ENCODE assay signal across 6 cellular contexts in genomic region chr6:31794294-31794865, GRCh38. TPM values are rescaled to one million over a fixed set of nuclear protein-coding genes. Genes with fewer than 3 reads are reported as not detected.
A peak's percentile ranks its signal among the peaks of the same experiment; 100 is the strongest.
DNase-seq lines count a peak whose midpoint lies in the region; ATAC-seq and TF ChIP-seq lines count a peak whose summit lies in the region.

No MANE protein-coding gene starts in this region.

- CTCF ChIA-PET in WTC11 (lab: Charles Lee), result interaction anchor here (0.9 to 2.5 kb wide), 8 partner anchors 12 to 103 kb away, joined by 3 to 30 read pairs (median 16); partner anchors contain the start of genes EHMT2, HSPA1B, LSM2 and NEU1

- H3K4me1 ChIP-seq in left lung, result peaks cover 15 to 45% of the 10 kb centered on the region in 2 donors

- H3K9me3 ChIP-seq in left lung, result no peaks in the 10 kb centered on the region

- H3K9me3 Mint-ChIP-seq in WTC11, result no peaks in the 10 kb centered on the region

- H3K36me3 Mint-ChIP-seq in WTC11, result peaks cover 29% of the 10 kb centered on the region

- peak overlapping the region; percentile 8 for H3K27ac Mint-ChIP-seq in WTC11

- in situ Hi-C loops in G401 (cut with HindIII; ENCODE audit: low sequenced_read_pairs), result no loop called here

- H3K27me3 ChIP-seq in HL-60 (ENCODE audit: insufficient read depth, poor library complexity, severe bottlenecking) (no peaks in the 10 kb centered on the region), left lung (no peaks in the 10 kb centered on the region)

- peak overlapping the region; percentile 85 for H3K4me3 ChIP-seq in HL-60 (replicated peaks; ENCODE audit: insufficient read depth, low read length)
- peak overlapping the region; percentile 90 to 97 for H3K4me3 ChIP-seq in left lung

- peaks cover 0 to 42% of the 10 kb centered on the region in 2 donors for H3K36me3 ChIP-seq in left lung

- peak overlapping the region; percentile 99 for H3K4me3 Mint-ChIP-seq in WTC11

- DNase-seq in HL-60 (ENCODE audit: low read depth in 1 of 2, low spot score in 1 of 2), result peak in 1 of 2 experiments; percentile 40
- no peak for DNase-seq in WTC11 (ENCODE audit: low spot score)
- no peak for DNase-seq in left lung
- no peak for DNase-seq in G401 (ENCODE audit: low spot score)
- no peak for DNase-seq in NCI-H1436 (lab: John Stamatoyannopoulos, UW)

- H3K27ac ChIP-seq in HL-60 (replicated peaks) (peak overlapping the region; percentile 91), left lung (peak overlapping the region; percentile 93 to 96)

- H3K4me1 Mint-ChIP-seq in WTC11, result peaks cover 9% of the 10 kb centered on the region

- H3K27me3 Mint-ChIP-seq in WTC11 (ENCODE audit: low read depth), result no peaks in the 10 kb centered on the region

- no peak; the same call in 1 of the 2 replicates for ATAC-seq in WTC11
- ATAC-seq in left lung, result no peak
- ATAC-seq in HG02840 (IDR thresholded peaks at IDR 0.05; ENCODE audit: low FRiP score, unreplicated experiment), result no peak

- intact Hi-C loops in left lung (cut with DNase I), result no loop called here

- TF ChIP-seq CTCF in HL-60 (IDR thresholded peaks at IDR 0.05; ENCODE audit: insufficient read depth, low read length) (no peak), WTC11 (IDR thresholded peaks at IDR 0.05) (no peak), left lung (IDR thresholded peaks at IDR 0.05) (no peak)

- POLR2A ChIA-PET in WTC11 (lab: Charles Lee), result interaction anchor here (0.6 to 2.6 kb wide), 4 partner anchors 15 to 91 kb away, joined by 3 to 18 read pairs (median 4); partner anchors contain the start of genes ABHD16A, HSPA1A, HSPA1L and MSH5

TF ChIP-seq in WTC11, 78 proteins besides CTCF, POLR2A, EP300 and RAD21 (continues in another document):
- TF ChIP-seq AR (CRISPR knock-in tag; IDR thresholded peaks at IDR 0.05), result no peak
- no peak for TF ChIP-seq NR3C1 (CRISPR knock-in tag; conservative IDR thresholded peaks at IDR 0.05; ENCODE audit: low read depth)
- TF ChIP-seq EMX1 (CRISPR knock-in tag; IDR thresholded peaks at IDR 0.05), result no peak
- TF ChIP-seq ZNF138 (CRISPR knock-in tag; conservative IDR thresholded peaks at IDR 0.05), result no peak
- no peak for TF ChIP-seq ZNF425 (CRISPR knock-in tag; conservative IDR thresholded peaks at IDR 0.05)
- TF ChIP-seq SP1 (CRISPR knock-in tag; conservative IDR thresholded peaks at IDR 0.05), result no peak
- TF ChIP-seq ZNF416 (CRISPR knock-in tag; IDR thresholded peaks at IDR 0.05), result no peak
- no peak for TF ChIP-seq NFYB (CRISPR knock-in tag; conservative IDR thresholded peaks at IDR 0.05; ENCODE audit: low read depth)
- no peak for TF ChIP-seq NFATC4 (CRISPR knock-in tag; IDR thresholded peaks at IDR 0.05)
- TF ChIP-seq RELA (CRISPR knock-in tag; IDR thresholded peaks at IDR 0.05; ENCODE audit: borderline replicate concordance), result no peak
- no peak for TF ChIP-seq HMGA2 (CRISPR knock-in tag; IDR thresholded peaks at IDR 0.05)
- TF ChIP-seq, protein P1, sequence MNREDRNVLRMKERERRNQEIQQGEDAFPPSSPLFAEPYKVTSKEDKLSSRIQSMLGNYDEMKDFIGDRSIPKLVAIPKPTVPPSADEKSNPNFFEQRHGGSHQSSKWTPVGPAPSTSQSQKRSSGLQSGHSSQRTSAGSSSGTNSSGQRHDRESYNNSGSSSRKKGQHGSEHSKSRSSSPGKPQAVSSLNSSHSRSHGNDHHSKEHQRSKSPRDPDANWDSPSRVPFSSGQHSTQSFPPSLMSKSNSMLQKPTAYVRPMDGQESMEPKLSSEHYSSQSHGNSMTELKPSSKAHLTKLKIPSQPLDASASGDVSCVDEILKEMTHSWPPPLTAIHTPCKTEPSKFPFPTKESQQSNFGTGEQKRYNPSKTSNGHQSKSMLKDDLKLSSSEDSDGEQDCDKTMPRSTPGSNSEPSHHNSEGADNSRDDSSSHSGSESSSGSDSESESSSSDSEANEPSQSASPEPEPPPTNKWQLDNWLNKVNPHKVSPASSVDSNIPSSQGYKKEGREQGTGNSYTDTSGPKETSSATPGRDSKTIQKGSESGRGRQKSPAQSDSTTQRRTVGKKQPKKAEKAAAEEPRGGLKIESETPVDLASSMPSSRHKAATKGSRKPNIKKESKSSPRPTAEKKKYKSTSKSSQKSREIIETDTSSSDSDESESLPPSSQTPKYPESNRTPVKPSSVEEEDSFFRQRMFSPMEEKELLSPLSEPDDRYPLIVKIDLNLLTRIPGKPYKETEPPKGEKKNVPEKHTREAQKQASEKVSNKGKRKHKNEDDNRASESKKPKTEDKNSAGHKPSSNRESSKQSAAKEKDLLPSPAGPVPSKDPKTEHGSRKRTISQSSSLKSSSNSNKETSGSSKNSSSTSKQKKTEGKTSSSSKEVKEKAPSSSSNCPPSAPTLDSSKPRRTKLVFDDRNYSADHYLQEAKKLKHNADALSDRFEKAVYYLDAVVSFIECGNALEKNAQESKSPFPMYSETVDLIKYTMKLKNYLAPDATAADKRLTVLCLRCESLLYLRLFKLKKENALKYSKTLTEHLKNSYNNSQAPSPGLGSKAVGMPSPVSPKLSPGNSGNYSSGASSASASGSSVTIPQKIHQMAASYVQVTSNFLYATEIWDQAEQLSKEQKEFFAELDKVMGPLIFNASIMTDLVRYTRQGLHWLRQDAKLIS (CRISPR knock-in tag; IDR thresholded peaks at IDR 0.05; ENCODE audit: borderline replicate concordance), result no peak
- no peak for TF ChIP-seq TP53 (CRISPR knock-in tag; IDR thresholded peaks at IDR 0.05)
- TF ChIP-seq SMAD4 (CRISPR knock-in tag; IDR thresholded peaks at IDR 0.05), result no peak
- no peak for TF ChIP-seq E2F1 (CRISPR knock-in tag; IDR thresholded peaks at IDR 0.05)
- TF ChIP-seq ZNF219 (CRISPR knock-in tag; IDR thresholded peaks at IDR 0.05; ENCODE audit: borderline replicate concordance), result no peak
- no peak for TF ChIP-seq NFE2L1 (CRISPR knock-in tag; IDR thresholded peaks at IDR 0.05)
- TF ChIP-seq, protein P2, sequence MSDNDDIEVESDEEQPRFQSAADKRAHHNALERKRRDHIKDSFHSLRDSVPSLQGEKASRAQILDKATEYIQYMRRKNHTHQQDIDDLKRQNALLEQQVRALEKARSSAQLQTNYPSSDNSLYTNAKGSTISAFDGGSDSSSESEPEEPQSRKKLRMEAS (CRISPR knock-in tag; IDR thresholded peaks at IDR 0.05), result no peak

RNA-seq across cellular contexts. Expression of gene VARS1, which starts 1.2 kb away (rescaled TPM):
- total RNA-seq in WTC11 (2021) (147 to 177 TPM (median 161 TPM) in 3 replicates), left lung (100 to 1,000 TPM in 1 of 2 donors, 10 to 100 TPM in 1; 43.6 to 103 TPM)
- 133 and 152 TPM in 2 replicates for total RNA-seq in G401 (2014; rRNA removed; shearing (Covaris generic))

RNA-seq across cellular contexts. Expression of gene LSM2, which starts 12.4 kb away (rescaled TPM):
- 104 to 121 TPM (median 119 TPM) in 3 replicates for total RNA-seq in WTC11 (2021)
- 10 to 100 TPM; 38.7 to 51.5 TPM for total RNA-seq in left lung
- total RNA-seq in G401 (2014; rRNA removed; shearing (Covaris generic)), result 64.0 and 104 TPM in 2 replicates

RNA-seq across cellular contexts. Expression of gene VWA7, which starts 17.3 kb away (rescaled TPM):
- total RNA-seq in WTC11 (2021), result 1.2 to 1.8 TPM (median 1.4 TPM) in 3 replicates
- 1 to 10 TPM; 4.6 to 5.0 TPM for total RNA-seq in left lung
- total RNA-seq in G401 (2014; rRNA removed; shearing (Covaris generic)), result 0.78 and 1.7 TPM in 2 replicates

RNA-seq across cellular contexts. Expression of gene HSPA1L, which starts 20.7 kb away (rescaled TPM):
- 1.2 to 2.1 TPM (median 1.9 TPM) in 3 replicates for total RNA-seq in WTC11 (2021)
- total RNA-seq in left lung, result 1 to 10 TPM in 1 of 2 donors, under 1 TPM in 1; 0.99 to 1.2 TPM
- total RNA-seq in G401 (2014; rRNA removed; shearing (Covaris generic)), result 0.75 and 0.98 TPM in 2 replicates

RNA-seq across cellular contexts. Expression of gene HSPA1A, which starts 21.0 kb away (rescaled TPM):
- 57.2 to 80.1 TPM (median 75.8 TPM) in 3 replicates for total RNA-seq in WTC11 (2021)
- 100 to 1,000 TPM; 155 to 205 TPM for total RNA-seq in left lung
- total RNA-seq in G401 (2014; rRNA removed; shearing (Covaris generic)), result 0.25 TPM in 1 of 2 replicates, not detected in the other
